Comparison of ENCODE assay signal across 8 cellular contexts in the genomic region with DNA sequence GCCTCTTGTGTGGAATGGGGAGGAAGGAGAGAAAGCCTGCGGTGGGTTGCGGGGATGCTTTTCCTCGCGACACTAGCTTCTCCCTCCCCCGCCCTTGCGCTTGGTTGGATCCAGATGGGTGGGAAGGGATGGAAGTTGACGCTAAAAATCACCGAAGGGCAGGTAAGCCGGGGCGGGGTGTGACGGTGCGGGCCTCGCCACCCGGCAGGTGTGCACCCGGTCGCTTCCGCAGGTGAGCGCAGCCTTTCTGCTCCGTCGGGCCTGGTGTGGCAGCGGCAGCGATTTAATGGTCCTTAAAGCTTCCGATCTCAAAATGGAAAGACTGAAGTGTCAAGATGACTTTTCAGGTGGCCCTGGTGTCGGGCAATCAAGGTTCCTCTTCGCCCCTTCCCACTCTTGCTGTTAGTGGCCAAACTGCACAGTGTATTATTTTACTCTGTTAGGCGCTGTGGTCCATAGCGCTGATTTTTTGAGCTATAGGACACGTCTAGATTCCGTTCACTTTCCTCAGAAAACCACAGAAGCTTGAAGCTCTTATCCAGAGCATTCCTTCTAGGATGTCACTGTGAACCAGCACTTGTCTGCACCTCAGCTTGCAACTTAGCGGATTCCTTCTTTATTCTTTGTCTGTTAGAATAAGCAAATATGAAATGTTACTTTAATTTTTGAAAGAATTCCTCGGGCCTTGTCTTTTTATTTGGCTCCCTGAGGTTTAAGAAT. TPM values are rescaled to one million over a fixed set of nuclear protein-coding genes. Genes with fewer than 3 reads are reported as not detected.
DNase-seq lines count a peak whose midpoint lies in the region; ATAC-seq and TF ChIP-seq lines count a peak whose summit lies in the region.

No MANE protein-coding gene starts in this region.

- CTCF ChIA-PET in WTC11 (lab: Charles Lee), result interaction anchor here (0.6 to 1.0 kb wide), 4 partner anchors 10 to 146 kb away, joined by 3 to 5 read pairs (median 4); no protein-coding TSS in a partner anchor

- peaks cover 52% of the 10 kb centered on the region for H3K4me1 Mint-ChIP-seq in WTC11

- peaks cover 53% of the 10 kb centered on the region for H3K36me3 Mint-ChIP-seq in WTC11

- H3K9me3 ChIP-seq in HUES6 (ENCODE audit: control insufficient read depth, insufficient read depth, low read depth, low read length) (no peaks in the 10 kb centered on the region), duodenal mucosa (ENCODE audit: control insufficient read depth in 1 of 2, low read length in 2 of 2) (no peaks in the 10 kb centered on the region)

- TF ChIP-seq CTCF in WTC11 (IDR thresholded peaks at IDR 0.05), result no peak

- H3K27ac Mint-ChIP-seq in WTC11, result peak overlapping the region; percentile 95

- no peaks in the 10 kb centered on the region; the same call in 1 of the 2 replicates for H3K27me3 Mint-ChIP-seq in WTC11 (ENCODE audit: low read depth)

- H3K9me3 Mint-ChIP-seq in WTC11, result no peaks in the 10 kb centered on the region

- DNase-seq in ELF-1 (ENCODE audit: low read depth, low spot score) (peak; percentile 60), WTC11 (ENCODE audit: low spot score) (peak; percentile 60), mucosa of gallbladder (ENCODE audit: low spot score) (peak; percentile 20), superior temporal gyrus (ENCODE audit: extremely low spot score) (peak; percentile 24), DMS114 treated with DMSO at 0.1 percent for 48 hours (lab: John Stamatoyannopoulos, UW; ENCODE audit: unreplicated experiment) (no peak)

- H3K36me3 ChIP-seq in HUES6 (ENCODE audit: control insufficient read depth, insufficient read depth, low read length), result peaks cover 45% of the 10 kb centered on the region
- peaks cover 9 to 10% of the 10 kb centered on the region in 2 donors for H3K36me3 ChIP-seq in duodenal mucosa (ENCODE audit: control insufficient read depth in 1 of 2, insufficient read depth in 2 of 2, low read length in 2 of 2)

- H3K27ac ChIP-seq in HUES6 (ENCODE audit: low read depth, low read length), result peak overlapping the region; percentile 83; the same call in 1 of the 2 replicates
- H3K27ac ChIP-seq in duodenal mucosa (ENCODE audit: low read depth, low read length), result peak overlapping the region; percentile 97

- POLR2A ChIA-PET in WTC11 (lab: Charles Lee), result interaction anchor here (0.6 to 1.5 kb wide), 4 partner anchors 9 to 140 kb away, joined by 3 to 4 read pairs (median 4); partner anchors contain the start of gene HNRNPD

- peaks cover 6% of the 10 kb centered on the region for H3K4me1 ChIP-seq in HUES6 (ENCODE audit: control insufficient read depth, insufficient read depth, low read length)
- peaks cover 32% of the 10 kb centered on the region in 2 donors for H3K4me1 ChIP-seq in duodenal mucosa (ENCODE audit: control insufficient read depth in 1 of 2, insufficient read depth in 2 of 2, low read length in 2 of 2)

- H3K27me3 ChIP-seq in HUES6 (ENCODE audit: control insufficient read depth, insufficient read depth, low read length) (no peaks in the 10 kb centered on the region), duodenal mucosa (ENCODE audit: control insufficient read depth in 1 of 2, insufficient read depth in 2 of 2, low read length in 2 of 2) (no peaks in the 10 kb centered on the region)

- peak overlapping the region; percentile 93 for H3K4me3 Mint-ChIP-seq in WTC11

- H3K4me3 ChIP-seq in HUES6 (ENCODE audit: low read depth, low read length), result peak overlapping the region; percentile 85
- peak overlapping the region; percentile 99 to 100 for H3K4me3 ChIP-seq in duodenal mucosa (ENCODE audit: low read depth in 1 of 2, low read length in 2 of 2)

- H3K9ac ChIP-seq in HUES6 (ENCODE audit: low read length) (peak overlapping the region; percentile 100), duodenal mucosa (ENCODE audit: low read depth in 1 of 2, low read length in 2 of 2) (peak overlapping the region; percentile 88 to 95)

- no peak for ATAC-seq in WTC11
- ATAC-seq in HG02885 (IDR thresholded peaks at IDR 0.05; ENCODE audit: poor library complexity, unreplicated experiment), result no peak

TF ChIP-seq in WTC11, 78 proteins besides CTCF, POLR2A, EP300 and RAD21:
- 0 out of 2 replicates have a peak, but pooled peaks have one; percentile 54 for TF ChIP-seq ZNF416 (CRISPR knock-in tag; IDR thresholded peaks at IDR 0.05)
- TF ChIP-seq PRRX2 (CRISPR knock-in tag; IDR thresholded peaks at IDR 0.05), result no peak
- TF ChIP-seq, protein P1, sequence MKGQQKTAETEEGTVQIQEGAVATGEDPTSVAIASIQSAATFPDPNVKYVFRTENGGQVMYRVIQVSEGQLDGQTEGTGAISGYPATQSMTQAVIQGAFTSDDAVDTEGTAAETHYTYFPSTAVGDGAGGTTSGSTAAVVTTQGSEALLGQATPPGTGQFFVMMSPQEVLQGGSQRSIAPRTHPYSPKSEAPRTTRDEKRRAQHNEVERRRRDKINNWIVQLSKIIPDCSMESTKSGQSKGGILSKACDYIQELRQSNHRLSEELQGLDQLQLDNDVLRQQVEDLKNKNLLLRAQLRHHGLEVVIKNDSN (CRISPR knock-in tag; IDR thresholded peaks at IDR 0.05), result no peak
- TF ChIP-seq TEAD4 (CRISPR knock-in tag; IDR thresholded peaks at IDR 0.05), result no peak
- TF ChIP-seq, protein P2, sequence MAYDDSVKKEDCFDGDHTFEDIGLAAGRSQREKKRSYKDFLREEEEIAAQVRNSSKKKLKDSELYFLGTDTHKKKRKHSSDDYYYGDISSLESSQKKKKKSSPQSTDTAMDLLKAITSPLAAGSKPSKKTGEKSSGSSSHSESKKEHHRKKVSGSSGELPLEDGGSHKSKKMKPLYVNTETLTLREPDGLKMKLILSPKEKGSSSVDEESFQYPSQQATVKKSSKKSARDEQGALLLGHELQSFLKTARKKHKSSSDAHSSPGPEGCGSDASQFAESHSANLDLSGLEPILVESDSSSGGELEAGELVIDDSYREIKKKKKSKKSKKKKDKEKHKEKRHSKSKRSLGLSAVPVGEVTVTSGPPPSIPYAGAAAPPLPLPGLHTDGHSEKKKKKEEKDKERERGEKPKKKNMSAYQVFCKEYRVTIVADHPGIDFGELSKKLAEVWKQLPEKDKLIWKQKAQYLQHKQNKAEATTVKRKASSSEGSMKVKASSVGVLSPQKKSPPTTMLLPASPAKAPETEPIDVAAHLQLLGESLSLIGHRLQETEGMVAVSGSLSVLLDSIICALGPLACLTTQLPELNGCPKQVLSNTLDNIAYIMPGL (CRISPR knock-in tag; IDR thresholded peaks at IDR 0.05), result no peak
- TF ChIP-seq CREM (CRISPR knock-in tag; IDR thresholded peaks at IDR 0.05), result 0 out of 2 replicates have a peak, but pooled peaks have one; percentile 7

RNA-seq across cellular contexts. Expression of gene ENOPH1, which starts 0.8 kb away (rescaled TPM):
- total RNA-seq in WTC11 (2021) (72.3 to 78.3 TPM (median 75.0 TPM) in 3 replicates), mucosa of gallbladder (30.1 TPM)

RNA-seq across cellular contexts. Expression of gene HNRNPDL, which starts 0.9 kb away (rescaled TPM):
- total RNA-seq in WTC11 (2021), result 346 to 361 TPM (median 359 TPM) in 3 replicates
- 158 TPM for total RNA-seq in mucosa of gallbladder

RNA-seq across cellular contexts. Expression of gene HNRNPD, which starts 57.4 kb away (rescaled TPM):
- 493 to 580 TPM (median 496 TPM) in 3 replicates for total RNA-seq in WTC11 (2021)
- total RNA-seq in mucosa of gallbladder, result 123 TPM
